In genomic region chr7:99497771-99498545, GRCh38 we compare ENCODE assay signal across 1 cellular context.
TF ChIP-seq lines count a peak whose summit lies in the region.

No MANE protein-coding gene starts in this region.

TF ChIP-seq in SK-N-SH, 30 proteins besides CTCF, POLR2A, EP300 and RAD21 (continued from another document):
- TF ChIP-seq REST (IDR thresholded peaks at IDR 0.05; ENCODE audit: low read depth, low read length) (no peak), ZBTB33 (IDR thresholded peaks at IDR 0.05; ENCODE audit: borderline replicate concordance, low read depth) (no peak), MAX (IDR thresholded peaks at IDR 0.05; ENCODE audit: low read depth) (no peak), JUND (IDR thresholded peaks at IDR 0.05) (no peak)
TF ChIP-seq in SK-N-SH: peak in this region for 0.
